In genomic region chr17:40608061-40608581, GRCh38 we compare ENCODE assay signal across 1 cellular context.
TF ChIP-seq lines count a peak whose summit lies in the region.

No MANE protein-coding gene starts in this region.

TF ChIP-seq in H1, 55 proteins besides CTCF, POLR2A, EP300 and RAD21:
- TF ChIP-seq ASH2L (IDR thresholded peaks at IDR 0.05; ENCODE audit: low read length) (peak; percentile 19), ATF2 (IDR thresholded peaks at IDR 0.05; ENCODE audit: low read length) (no peak)
- TF ChIP-seq, protein P1, sequence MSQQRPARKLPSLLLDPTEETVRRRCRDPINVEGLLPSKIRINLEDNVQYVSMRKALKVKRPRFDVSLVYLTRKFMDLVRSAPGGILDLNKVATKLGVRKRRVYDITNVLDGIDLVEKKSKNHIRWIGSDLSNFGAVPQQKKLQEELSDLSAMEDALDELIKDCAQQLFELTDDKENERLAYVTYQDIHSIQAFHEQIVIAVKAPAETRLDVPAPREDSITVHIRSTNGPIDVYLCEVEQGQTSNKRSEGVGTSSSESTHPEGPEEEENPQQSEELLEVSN (IDR thresholded peaks at IDR 0.05): peak; percentile 71; the same call in 1 of the 2 replicates
TF ChIP-seq in H1: peak in this region for 2.
